1 cellular context compared by ENCODE assay signal in the genomic region with DNA sequence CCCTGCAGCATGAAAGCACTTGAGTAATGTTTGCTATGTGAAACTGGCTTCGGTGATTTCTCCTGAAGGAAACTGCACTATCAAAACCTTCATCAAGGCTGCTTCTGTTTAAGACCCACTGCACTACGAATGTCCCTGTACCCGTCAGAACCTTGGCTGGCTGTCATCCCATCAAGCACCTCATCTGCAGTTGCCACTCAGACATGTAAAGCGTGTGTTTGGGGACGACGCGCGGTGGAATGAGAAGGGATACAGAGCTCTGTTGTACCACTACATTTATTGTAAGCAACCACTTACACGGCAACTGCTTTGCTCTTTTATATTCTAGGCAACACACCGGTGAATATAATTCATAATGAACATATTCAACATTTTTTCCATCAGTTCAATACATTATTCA.
TF ChIP-seq lines count a peak whose summit lies in the region.

No MANE protein-coding gene starts in this region.

TF ChIP-seq in IMR-90, 13 proteins besides CTCF, POLR2A, EP300 and RAD21 (continued from another document):
- no peak for TF ChIP-seq SMC3 (IDR thresholded peaks at IDR 0.05; ENCODE audit: low read depth, low read length)
- no peak for TF ChIP-seq RCOR1 (IDR thresholded peaks at IDR 0.05; ENCODE audit: insufficient replicate concordance, low read length)
- TF ChIP-seq MAZ (IDR thresholded peaks at IDR 0.05; ENCODE audit: borderline replicate concordance, low read depth, low read length): no peak
- TF ChIP-seq RFX5 (IDR thresholded peaks at IDR 0.05; ENCODE audit: low read depth, low read length): no peak
- no peak for TF ChIP-seq FOS (IDR thresholded peaks at IDR 0.05; ENCODE audit: low read depth, low read length)
- no peak for TF ChIP-seq CHD1 (IDR thresholded peaks at IDR 0.05; ENCODE audit: low read depth, low read length)
- TF ChIP-seq, protein P1, sequence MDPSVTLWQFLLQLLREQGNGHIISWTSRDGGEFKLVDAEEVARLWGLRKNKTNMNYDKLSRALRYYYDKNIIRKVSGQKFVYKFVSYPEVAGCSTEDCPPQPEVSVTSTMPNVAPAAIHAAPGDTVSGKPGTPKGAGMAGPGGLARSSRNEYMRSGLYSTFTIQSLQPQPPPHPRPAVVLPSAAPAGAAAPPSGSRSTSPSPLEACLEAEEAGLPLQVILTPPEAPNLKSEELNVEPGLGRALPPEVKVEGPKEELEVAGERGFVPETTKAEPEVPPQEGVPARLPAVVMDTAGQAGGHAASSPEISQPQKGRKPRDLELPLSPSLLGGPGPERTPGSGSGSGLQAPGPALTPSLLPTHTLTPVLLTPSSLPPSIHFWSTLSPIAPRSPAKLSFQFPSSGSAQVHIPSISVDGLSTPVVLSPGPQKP (IDR thresholded peaks at IDR 0.05; ENCODE audit: borderline replicate concordance, low read depth, low read length): no peak
- TF ChIP-seq CEBPB (IDR thresholded peaks at IDR 0.05; ENCODE audit: low read depth, low read length): no peak
- TF ChIP-seq, protein P2, sequence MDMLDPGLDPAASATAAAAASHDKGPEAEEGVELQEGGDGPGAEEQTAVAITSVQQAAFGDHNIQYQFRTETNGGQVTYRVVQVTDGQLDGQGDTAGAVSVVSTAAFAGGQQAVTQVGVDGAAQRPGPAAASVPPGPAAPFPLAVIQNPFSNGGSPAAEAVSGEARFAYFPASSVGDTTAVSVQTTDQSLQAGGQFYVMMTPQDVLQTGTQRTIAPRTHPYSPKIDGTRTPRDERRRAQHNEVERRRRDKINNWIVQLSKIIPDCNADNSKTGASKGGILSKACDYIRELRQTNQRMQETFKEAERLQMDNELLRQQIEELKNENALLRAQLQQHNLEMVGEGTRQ (IDR thresholded peaks at IDR 0.05; ENCODE audit: low read depth, low read length): no peak
